In genomic region chr7:140641532-140642191, GRCh38 we compare ENCODE assay signal across 10 cellular contexts. TPM values are rescaled to one million over a fixed set of nuclear protein-coding genes. Genes with fewer than 3 reads are reported as not detected.
DNase-seq lines count a peak whose midpoint lies in the region; ATAC-seq and TF ChIP-seq lines count a peak whose summit lies in the region.
"Had no signal": no experiment of that assay in that cellular context is flagged by ENCODE, and none has a peak within 500 bp of the region (broad histone marks: within the 10 kb centered on the region; RNA-seq: fewer than 3 reads in every experiment).

No MANE protein-coding gene starts in this region.

- ATAC-seq in activated T-cell treated with anti-CD3 and anti-CD28 coated beads, Interleukin-2, amount 50 U/mL, for 4 hours = no peak
- ATAC-seq in activated T-cell treated with anti-CD3 and anti-CD28 coated beads, Interleukin-2, amount 50 U/mL, for 72 hours (replicated peaks in 1 of 2) = no peak
- no peak for ATAC-seq in lung (ENCODE audit: insufficient read depth, low FRiP score)

- no peak overlapping the region for H3K27ac Mint-ChIP-seq in activated T-cell treated with anti-CD3 and anti-CD28 coated beads, Interleukin-2, amount 50 U/mL, for 72 hours

- 54 to 61% methylated on average over 14 of the region's 14 CpGs for WGBS in lung, 2 donors

- no peaks in the 10 kb centered on the region for H3K36me3 ChIP-seq in lung (ENCODE audit: control insufficient read depth in 2 of 2, insufficient read depth in 2 of 2, low read length in 2 of 2)
- H3K36me3 ChIP-seq: pancreas had no signal

- H3K4me1 Mint-ChIP-seq in activated T-cell treated with anti-CD3 and anti-CD28 coated beads, Interleukin-2, amount 50 U/mL, for 4 hours (ENCODE audit: low read depth) = peaks cover 17% of the 10 kb centered on the region
- peaks cover 14% of the 10 kb centered on the region for H3K4me1 Mint-ChIP-seq in activated T-cell treated with anti-CD3 and anti-CD28 coated beads, Interleukin-2, amount 50 U/mL, for 72 hours (ENCODE audit: low read depth)

- peaks cover 4 to 6% of the 10 kb centered on the region in 2 donors for H3K4me1 ChIP-seq in lung (ENCODE audit: control insufficient read depth in 2 of 2, insufficient read depth in 2 of 2, low read length in 2 of 2)
- H3K4me1 ChIP-seq: pancreas had no signal

- H3K27ac ChIP-seq in caudate nucleus (ENCODE audit: low read depth, low read length) (peak overlapping the region; percentile 71), lung (ENCODE audit: low read depth in 1 of 2, low read length in 1 of 2) (peak overlapping the region; percentile 13 to 66), temporal lobe (ENCODE audit: low read depth, low read length) (peak overlapping the region; percentile 78)

- no peaks in the 10 kb centered on the region for H3K36me3 Mint-ChIP-seq in activated T-cell treated with anti-CD3 and anti-CD28 coated beads, Interleukin-2, amount 50 U/mL, for 4 hours (ENCODE audit: insufficient read depth)
- no peaks in the 10 kb centered on the region for H3K36me3 Mint-ChIP-seq in activated T-cell treated with anti-CD3 and anti-CD28 coated beads, Interleukin-2, amount 50 U/mL, for 72 hours (ENCODE audit: insufficient read depth in 2 of 2)

- H3K9me3 Mint-ChIP-seq in activated T-cell treated with anti-CD3 and anti-CD28 coated beads, Interleukin-2, amount 50 U/mL, for 4 hours = no peaks in the 10 kb centered on the region
- H3K9me3 Mint-ChIP-seq in activated T-cell treated with anti-CD3 and anti-CD28 coated beads, Interleukin-2, amount 50 U/mL, for 72 hours = no peaks in the 10 kb centered on the region

- TF ChIP-seq CTCF in lung (IDR thresholded peaks at IDR 0.05; ENCODE audit: control extremely low read depth, extremely low read depth) = no peak

- peak overlapping the region; percentile 41 for H3K4me3 Mint-ChIP-seq in activated T-cell treated with anti-CD3 and anti-CD28 coated beads, Interleukin-2, amount 50 U/mL, for 4 hours
- H3K4me3 Mint-ChIP-seq in activated T-cell treated with anti-CD3 and anti-CD28 coated beads, Interleukin-2, amount 50 U/mL, for 72 hours = peak overlapping the region in 1 of 2 donors; percentile 4

- H3K9me3 ChIP-seq in lung (ENCODE audit: control insufficient read depth in 2 of 2, insufficient read depth in 1 of 2, low read length in 1 of 2) = no peaks in the 10 kb centered on the region
- H3K9me3 ChIP-seq: pancreas had no signal

- no peak for DNase-seq in activated T-cell treated with anti-CD3 and anti-CD28 coated beads, Interleukin-2, amount 50 U/mL, for 4 hours
- no peak for DNase-seq in activated T-cell treated with anti-CD3 and anti-CD28 coated beads, Interleukin-2, amount 50 U/mL, for 72 hours
- DNase-seq in caudate nucleus (lab: John Stamatoyannopoulos, UW) (no peak), lung (ENCODE audit: low spot score) (no peak), COLO829 (ENCODE audit: low spot score) (no peak), NCI-H1092 treated with DMSO at 0.1 percent for 48 hours (lab: John Stamatoyannopoulos, UW) (no peak)
- no peak for DNase-seq in stimulated activated naive CD4-positive, alpha-beta T cell (lab: John Stamatoyannopoulos, UW)
- DNase-seq: activated CD8-positive, alpha-beta memory T cell treated with anti-CD3 and anti-CD28 coated beads for 24 hours had no signal

- no peaks in the 10 kb centered on the region for H3K27me3 ChIP-seq in lung (ENCODE audit: control insufficient read depth, insufficient read depth)
- H3K27me3 ChIP-seq: pancreas had no signal

- H3K4me3 ChIP-seq in lung = no peak overlapping the region

- H3K27me3 Mint-ChIP-seq in activated T-cell treated with anti-CD3 and anti-CD28 coated beads, Interleukin-2, amount 50 U/mL, for 4 hours (ENCODE audit: low read depth) = peaks cover 62% of the 10 kb centered on the region
- peaks cover 59% of the 10 kb centered on the region for H3K27me3 Mint-ChIP-seq in activated T-cell treated with anti-CD3 and anti-CD28 coated beads, Interleukin-2, amount 50 U/mL, for 72 hours (ENCODE audit: low read depth)

RNA-seq across cellular contexts. Expression of gene DENND2A, which starts 1.0 kb away (rescaled TPM):
- total RNA-seq in activated T-cell treated with anti-CD3 and anti-CD28 coated beads, Interleukin-2, amount 50 U/mL, for 4 hours = not detected
- not detected for total RNA-seq in activated T-cell treated with anti-CD3 and anti-CD28 coated beads, Interleukin-2, amount 50 U/mL, for 72 hours
- 10 to 100 TPM; 12.8 to 32.4 TPM for total RNA-seq in lung
- polyA plus RNA-seq in lung = 1 to 10 TPM; 4.1 to 6.6 TPM
- total RNA-seq in temporal lobe = 20.7 TPM

RNA-seq across cellular contexts. Expression of gene ADCK2, which starts 31.1 kb away (rescaled TPM):
- 10 to 100 TPM; 22.2 to 23.7 (median 22.4) TPM for total RNA-seq in activated T-cell treated with anti-CD3 and anti-CD28 coated beads, Interleukin-2, amount 50 U/mL, for 4 hours
- total RNA-seq in activated T-cell treated with anti-CD3 and anti-CD28 coated beads, Interleukin-2, amount 50 U/mL, for 72 hours = 10 to 100 TPM; 30.3 to 38.9 TPM
- total RNA-seq in lung (10 to 100 TPM; 11.3 to 27.0 TPM), temporal lobe (30.2 TPM)
- polyA plus RNA-seq in lung = 10 to 100 TPM; 10.4 to 16.2 TPM

RNA-seq across cellular contexts. Expression of gene NDUFB2, which starts 54.8 kb away (rescaled TPM):
- 100 to 1,000 TPM; 192 to 205 (median 201) TPM for total RNA-seq in activated T-cell treated with anti-CD3 and anti-CD28 coated beads, Interleukin-2, amount 50 U/mL, for 4 hours
- 10 to 100 TPM; 78.0 to 94.1 TPM for total RNA-seq in activated T-cell treated with anti-CD3 and anti-CD28 coated beads, Interleukin-2, amount 50 U/mL, for 72 hours
- 100 to 1,000 TPM in 1 of 2 donors, 10 to 100 TPM in 1; 52.3 to 192 TPM for total RNA-seq in lung
- polyA plus RNA-seq in lung = 100 to 1,000 TPM; 188 to 327 TPM
- total RNA-seq in temporal lobe = 38.4 TPM

Comparison
In these comparisons a context has a peak if more than half of its experiments do, and no peak if none do; other contexts are left out.
1. RNA of gene DENND2A, which starts 1.0 kb away (total RNA-seq): 12.8 to 32.4 TPM in lung and 20.7 TPM in temporal lobe (single experiment); not detected in activated T-cell treated with anti-CD3 and anti-CD28 coated beads, Interleukin-2, amount 50 U/mL, for 4 hours and not detected in activated T-cell treated with anti-CD3 and anti-CD28 coated beads, Interleukin-2, amount 50 U/mL, for 72 hours; every median in the first group is over 10 times any median in the second.
2. Peak in every context shown above with its lines, with median percentiles within 50 percentile points of each other: H3K27ac ChIP-seq.